ENCODE assay signal across 6 cellular contexts in the genomic region with DNA sequence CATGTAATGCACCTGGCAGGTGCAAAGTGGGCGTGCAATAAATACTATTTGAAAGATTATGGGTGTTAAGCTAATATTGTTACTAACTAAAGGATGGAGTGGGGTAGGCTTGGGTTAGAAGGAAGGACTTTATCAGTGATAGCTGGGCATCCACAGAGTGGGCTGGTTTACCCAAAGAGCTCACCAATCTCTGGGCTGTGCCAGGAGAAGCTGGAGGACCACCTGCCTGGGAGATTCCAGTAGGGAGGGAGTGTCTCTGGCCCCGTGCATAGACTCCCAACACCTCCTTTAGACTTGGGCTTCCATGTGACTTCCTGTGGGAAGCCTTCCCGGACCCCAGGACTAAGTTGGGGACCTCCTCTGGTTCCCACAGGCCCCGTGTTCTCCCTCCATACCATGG. TPM values are rescaled to one million over a fixed set of nuclear protein-coding genes. Genes with fewer than 3 reads are reported as not detected.
A peak's percentile ranks its signal among the peaks of the same experiment; 100 is the strongest.
DNase-seq lines count a peak whose midpoint lies in the region; ATAC-seq and TF ChIP-seq lines count a peak whose summit lies in the region.

No MANE protein-coding gene starts in this region.

- H3K4me3 Mint-ChIP-seq in endothelial cell (ENCODE audit: unreplicated experiment) = no peak overlapping the region
- H3K4me3 Mint-ChIP-seq in stimulated activated memory B cell treated with anti-CD40 and anti-IgM and Interleukin-4, amounts not matched to agents 10 μg/mL and 1 μg/mL and 100 μg/mL, for 72 hours = no peak overlapping the region

- H3K36me3 Mint-ChIP-seq in activated naive CD4-positive, alpha-beta T cell treated with anti-CD3 and anti-CD28 coated beads, Interleukin-2, amount 50 U/mL, for 72 hours = no peaks in the 10 kb centered on the region
- peaks cover 4% of the 10 kb centered on the region for H3K36me3 Mint-ChIP-seq in endothelial cell (ENCODE audit: low read depth, unreplicated experiment)
- no peaks in the 10 kb centered on the region for H3K36me3 Mint-ChIP-seq in stimulated activated memory B cell treated with anti-CD40 and anti-IgM and Interleukin-4, amounts not matched to agents 10 μg/mL and 1 μg/mL and 100 μg/mL, for 72 hours

- no peaks in the 10 kb centered on the region for H3K9me3 Mint-ChIP-seq in activated naive CD4-positive, alpha-beta T cell treated with anti-CD3 and anti-CD28 coated beads, Interleukin-2, amount 50 U/mL, for 72 hours
- no peaks in the 10 kb centered on the region for H3K9me3 Mint-ChIP-seq in endothelial cell (ENCODE audit: unreplicated experiment)
- H3K9me3 Mint-ChIP-seq in stimulated activated memory B cell treated with anti-CD40 and anti-IgM and Interleukin-4, amounts not matched to agents 10 μg/mL and 1 μg/mL and 100 μg/mL, for 72 hours = no peaks in the 10 kb centered on the region

- peaks cover 8% of the 10 kb centered on the region for H3K4me1 Mint-ChIP-seq in endothelial cell (ENCODE audit: unreplicated experiment)
- H3K4me1 Mint-ChIP-seq in stimulated activated memory B cell treated with anti-CD40 and anti-IgM and Interleukin-4, amounts not matched to agents 10 μg/mL and 1 μg/mL and 100 μg/mL, for 72 hours = peaks cover 21% of the 10 kb centered on the region

- peak overlapping the region; percentile 65 to 71 for H3K27ac Mint-ChIP-seq in activated naive CD4-positive, alpha-beta T cell treated with anti-CD3 and anti-CD28 coated beads, Interleukin-2, amount 50 U/mL, for 72 hours
- H3K27ac Mint-ChIP-seq in endothelial cell (ENCODE audit: unreplicated experiment) = peak overlapping the region; percentile 72
- H3K27ac Mint-ChIP-seq in stimulated activated memory B cell treated with anti-CD40 and anti-IgM and Interleukin-4, amounts not matched to agents 10 μg/mL and 1 μg/mL and 100 μg/mL, for 72 hours = peak overlapping the region; percentile 66

- ATAC-seq in activated naive CD4-positive, alpha-beta T cell treated with anti-CD3 and anti-CD28 coated beads, Interleukin-2, amount 50 U/mL, for 72 hours = no peak
- ATAC-seq in stimulated activated memory B cell treated with anti-CD40 and anti-IgM and Interleukin-4, amounts not matched to agents 10 μg/mL and 1 μg/mL and 100 μg/mL, for 72 hours = no peak

- no peak for DNase-seq in activated naive CD4-positive, alpha-beta T cell treated with anti-CD3 and anti-CD28 coated beads, Interleukin-2, amount 50 U/mL, for 72 hours (ENCODE audit: low spot score in 2 of 2)
- DNase-seq in activated naive CD4-positive, alpha-beta T cell (lab: John Stamatoyannopoulos, UW) = no peak
- DNase-seq in endothelial cell (ENCODE audit: low spot score) (no peak), hippocampal formation (lab: John Stamatoyannopoulos, UW) (no peak), posterior cingulate gyrus (no peak)

- peaks cover 11% of the 10 kb centered on the region for H3K27me3 Mint-ChIP-seq in endothelial cell (ENCODE audit: unreplicated experiment)
- H3K27me3 Mint-ChIP-seq in stimulated activated memory B cell treated with anti-CD40 and anti-IgM and Interleukin-4, amounts not matched to agents 10 μg/mL and 1 μg/mL and 100 μg/mL, for 72 hours = peaks cover 22% of the 10 kb centered on the region

- TF ChIP-seq CTCF in endothelial cell (IDR thresholded peaks at IDR 0.05; ENCODE audit: unreplicated experiment) = no peak

- intact Hi-C loops in posterior cingulate gyrus (cut with DNase I) = no loop called here

RNA-seq across cellular contexts. Expression of gene URM1, which starts 5.6 kb away (rescaled TPM):
- 10 to 100 TPM; 36.4 to 77.9 TPM for total RNA-seq in activated naive CD4-positive, alpha-beta T cell treated with anti-CD3 and anti-CD28 coated beads, Interleukin-2, amount 50 U/mL, for 72 hours
- total RNA-seq in endothelial cell (ENCODE audit: unreplicated experiment) = 96.1 TPM

RNA-seq across cellular contexts. Expression of gene SLC27A4, which starts 25.2 kb away (rescaled TPM):
- total RNA-seq in activated naive CD4-positive, alpha-beta T cell treated with anti-CD3 and anti-CD28 coated beads, Interleukin-2, amount 50 U/mL, for 72 hours = 10 to 100 TPM in 1 of 2 donors, 1 to 10 TPM in 1; 9.4 to 10.2 TPM
- 23.0 TPM for total RNA-seq in endothelial cell (ENCODE audit: unreplicated experiment)

RNA-seq across cellular contexts. Expression of gene COQ4, which starts 42.9 kb away (rescaled TPM):
- total RNA-seq in activated naive CD4-positive, alpha-beta T cell treated with anti-CD3 and anti-CD28 coated beads, Interleukin-2, amount 50 U/mL, for 72 hours = 10 to 100 TPM; 33.9 to 38.3 TPM
- total RNA-seq in endothelial cell (ENCODE audit: unreplicated experiment) = 46.6 TPM

RNA-seq across cellular contexts. Expression of gene TRUB2, which starts 43.3 kb away (rescaled TPM):
- 10 to 100 TPM; 25.6 to 35.9 TPM for total RNA-seq in activated naive CD4-positive, alpha-beta T cell treated with anti-CD3 and anti-CD28 coated beads, Interleukin-2, amount 50 U/mL, for 72 hours
- total RNA-seq in endothelial cell (ENCODE audit: unreplicated experiment) = 25.8 TPM

RNA-seq across cellular contexts. Expression of gene CERCAM, which starts 55.1 kb away (rescaled TPM):
- total RNA-seq in activated naive CD4-positive, alpha-beta T cell treated with anti-CD3 and anti-CD28 coated beads, Interleukin-2, amount 50 U/mL, for 72 hours = 1 to 10 TPM; 1.2 to 3.2 TPM
- total RNA-seq in endothelial cell (ENCODE audit: unreplicated experiment) = 27.9 TPM
